ENCODE assay signal across 1 cellular context in genomic region chr14:24212924-24213865, GRCh38.
TF ChIP-seq lines count a peak whose summit lies in the region.

Gene CHMP4A, minus strand, starts transcription at chr14:24213488. Its CDS starts 49 bp downstream, at chr14:24213439.

TF ChIP-seq in GM12878, 131 proteins besides CTCF, POLR2A, EP300 and RAD21 (continued from another document and continues in another):
- TF ChIP-seq IRF5 (IDR thresholded peaks at IDR 0.05; ENCODE audit: borderline replicate concordance) (no peak), HSF1 (IDR thresholded peaks at IDR 0.05; ENCODE audit: low read depth, low read length) (no peak), BMI1 (IDR thresholded peaks at IDR 0.05; ENCODE audit: borderline replicate concordance) (no peak), ZZZ3 (IDR thresholded peaks at IDR 0.05; ENCODE audit: control insufficient read depth, insufficient read length, low read depth) (no peak), ZNF207 (IDR thresholded peaks at IDR 0.05; ENCODE audit: borderline replicate concordance) (peak; percentile 77; the same call in 1 of the 2 replicates), BCL11A (IDR thresholded peaks at IDR 0.05; ENCODE audit: low read depth, low read length) (no peak), NFIC (IDR thresholded peaks at IDR 0.05; ENCODE audit: low read depth, low read length) (no peak), ZBTB33 (IDR thresholded peaks at IDR 0.05) (0 out of 2 replicates have a peak, but pooled peaks have one; percentile 10), RBBP5 (conservative IDR thresholded peaks at IDR 0.05) (no peak), CHD2 (IDR thresholded peaks at IDR 0.05; ENCODE audit: borderline replicate concordance, low read depth, low read length) (peak; percentile 94), PRDM15 (CRISPR knock-in tag; IDR thresholded peaks at IDR 0.05) (peak; percentile 91), ASH2L (IDR thresholded peaks at IDR 0.05; ENCODE audit: borderline replicate concordance, low read depth) (no peak), SKIL (IDR thresholded peaks at IDR 0.05; ENCODE audit: low read depth, poor library complexity, severe bottlenecking) (peak; percentile 35), SMARCA5 (IDR thresholded peaks at IDR 0.05) (peak; percentile 50; the same call in 1 of the 2 replicates), CEBPB (IDR thresholded peaks at IDR 0.05; ENCODE audit: borderline replicate concordance in 1 of 2, low read depth in 2 of 2, low read length in 2 of 2) (no peak), NKRF (conservative IDR thresholded peaks at IDR 0.05) (peak; percentile 79), RCOR1 (conservative IDR thresholded peaks at IDR 0.05; ENCODE audit: low read depth, low read length) (peak; percentile 24; the same call in 1 of the 2 replicates), STAT1 (conservative IDR thresholded peaks at IDR 0.05) (0 out of 2 replicates have a peak, but pooled peaks have one; percentile 23), EGR1 (IDR thresholded peaks at IDR 0.05; ENCODE audit: borderline replicate concordance in 1 of 2, low read depth in 2 of 2, low read length in 2 of 2) (peak in 1 of 2 experiments; percentile 66; a peak in 1 of 3 replicates), STAT3 (IDR thresholded peaks at IDR 0.05; ENCODE audit: low read depth, low read length) (no peak), TCF7 (IDR thresholded peaks at IDR 0.05; ENCODE audit: borderline replicate concordance) (no peak), FOS (IDR thresholded peaks at IDR 0.05; ENCODE audit: borderline replicate concordance, extremely low read depth, insufficient read length) (no peak), NR2C2 (IDR thresholded peaks at IDR 0.05; ENCODE audit: borderline replicate concordance, control insufficient read depth, insufficient read length, low read depth) (no peak), MEF2A (IDR thresholded peaks at IDR 0.05; ENCODE audit: insufficient read depth, low read depth, low read length) (no peak), KDM1A (IDR thresholded peaks at IDR 0.05; ENCODE audit: borderline replicate concordance) (no peak), PKNOX1 (IDR thresholded peaks at IDR 0.05) (peak; percentile 69), ZNF217 (IDR thresholded peaks at IDR 0.05) (no peak), CEBPZ (IDR thresholded peaks at IDR 0.05; ENCODE audit: low read depth, low read length) (no peak), ATF3 (IDR thresholded peaks at IDR 0.05; ENCODE audit: borderline replicate concordance, extremely low read depth, low read depth, low read length) (peak; percentile 94), MAX (IDR thresholded peaks at IDR 0.05; ENCODE audit: low read depth, low read length) (peak; percentile 83), CHD4 (IDR thresholded peaks at IDR 0.05) (no peak), ZNF384 (IDR thresholded peaks at IDR 0.05; ENCODE audit: borderline replicate concordance, low read depth, low read length) (no peak), SREBF1 (IDR thresholded peaks at IDR 0.05; ENCODE audit: low read length) (no peak), MTA3 (IDR thresholded peaks at IDR 0.05; ENCODE audit: borderline replicate concordance, low read length) (no peak), SP1 (IDR thresholded peaks at IDR 0.05; ENCODE audit: low read depth, low read length) (peak; percentile 88), YY1 (IDR thresholded peaks at IDR 0.05; ENCODE audit: low read depth, low read length) (peak; percentile 79), ZNF622 (IDR thresholded peaks at IDR 0.05) (no peak), IKZF1 (conservative IDR thresholded peaks at IDR 0.05) (peak; percentile 90), ZNF274 (IDR thresholded peaks at IDR 0.05; ENCODE audit: insufficient read depth, insufficient read length) (no peak), ESRRA (IDR thresholded peaks at IDR 0.05; ENCODE audit: low read length) (no peak), EED (IDR thresholded peaks at IDR 0.05; ENCODE audit: low read depth) (no peak; the same call in 1 of the 2 replicates)
